In the genomic region with DNA sequence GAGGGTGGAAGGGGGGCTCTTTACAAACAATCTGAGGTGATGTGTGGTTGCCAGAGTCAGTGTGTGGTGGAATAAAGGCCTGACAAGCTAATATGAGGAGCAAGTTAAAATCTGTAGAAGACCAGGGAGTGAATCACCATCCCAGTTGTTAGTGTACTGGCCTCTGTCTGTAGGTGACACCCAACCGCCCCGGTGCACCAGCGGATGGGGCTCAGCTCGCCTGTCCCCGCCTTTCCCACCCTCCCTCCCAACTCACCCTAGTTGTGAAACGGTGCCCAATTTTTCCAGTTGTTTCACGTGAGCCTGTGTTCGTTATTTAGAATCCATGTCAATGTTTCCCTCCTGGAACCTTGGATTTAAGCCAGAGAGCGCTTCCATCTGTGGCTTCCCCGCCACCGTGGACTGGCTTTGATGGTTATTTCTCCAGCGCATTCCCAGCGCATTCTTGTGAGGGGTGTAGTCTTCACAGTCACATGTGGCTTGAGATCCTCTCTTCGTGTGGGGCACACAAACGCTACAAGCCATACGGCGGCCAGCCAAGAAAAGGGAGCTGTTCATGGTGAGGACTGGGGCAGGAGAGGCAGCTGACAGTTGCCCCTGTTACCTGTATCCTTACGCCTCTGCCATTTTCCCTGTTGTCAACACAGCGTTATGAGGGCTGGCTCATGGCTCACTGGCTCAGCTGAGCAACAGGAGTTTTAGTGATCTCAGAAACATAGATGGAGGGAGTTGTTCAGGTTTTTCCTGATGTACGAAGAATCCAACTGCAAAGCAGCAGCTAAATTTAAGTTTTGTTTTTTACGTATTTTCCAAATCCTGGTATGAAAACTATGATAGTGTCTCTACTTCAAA, we compare ENCODE assay signal across 14 cellular contexts.
DNase-seq lines count a peak whose midpoint lies in the region; ATAC-seq, FAIRE-seq and TF ChIP-seq lines count a peak whose summit lies in the region.
"Had no signal": no experiment of that assay in that cellular context is flagged by ENCODE, and none has a peak within 500 bp of the region (broad histone marks: within the 10 kb centered on the region; RNA-seq: fewer than 3 reads in every experiment).

No MANE protein-coding gene starts in this region.

- no peak for FAIRE-seq in A549 (lab: Jason Lieb, UNC)

- intact Hi-C loops in lower leg skin (cut with DNase I; ENCODE audit: low total_unique reads) = no loop called here

- 56% methylated on average over 20 of the region's 21 CpGs for WGBS in A549 (ENCODE audit: missing lambda C conversion rate)
- WGBS in lower leg skin, 2 donors = 44 to 48% methylated on average over 21 of the region's 21 CpGs

- peak; percentile 15 to 48 for DNase-seq in A549 (ENCODE audit: low read depth in 1 of 2, low spot score in 1 of 2)
- peak; percentile 24 for DNase-seq in choroid plexus epithelial cell (ENCODE audit: low read depth)
- peak; percentile 55 to 94 for DNase-seq in lower leg skin (ENCODE audit: low spot score in 2 of 2)
- DNase-seq in NCI-H2081 (lab: John Stamatoyannopoulos, UW) = no peak
- no peak for DNase-seq in ureter (ENCODE audit: low spot score)
- DNase-seq: mesenchymal stem cell, NCI-H1092, NCI-H748 treated with DMSO at 0.1 percent for 48 hours, RPMI8226, T-helper 9 cell had no signal

- TF ChIP-seq CTCF in A549 (IDR thresholded peaks at IDR 0.05) = no peak
- no peak for TF ChIP-seq CTCF in HEK293 (tag by site-specific recombination; IDR thresholded peaks at IDR 0.05)
- TF ChIP-seq CTCF in choroid plexus epithelial cell (conservative IDR thresholded peaks at IDR 0.05; ENCODE audit: low read depth, low read length) = no peak
- no peak for TF ChIP-seq CTCF in lower leg skin (IDR thresholded peaks at IDR 0.05)

- H3K4me1 ChIP-seq in A549 (peaks cover 28% of the 10 kb centered on the region), HEK293 (ENCODE audit: control insufficient read depth, insufficient read depth, low read length) (no peaks in the 10 kb centered on the region)

- peak overlapping the region; percentile 44 for H3K4me2 ChIP-seq in A549

- TF ChIP-seq EP300 in A549 (IDR thresholded peaks at IDR 0.05) = no peak

- no peaks in the 10 kb centered on the region for H3K9me3 ChIP-seq in A549
- no peaks in the 10 kb centered on the region for H3K9me3 ChIP-seq in HEK293 (ENCODE audit: control insufficient read depth, insufficient read depth, low read depth, low read length)

- H3K4me3 ChIP-seq in A549 (no peak overlapping the region), HEK293 (ENCODE audit: low read depth, low read length) (no peak overlapping the region), choroid plexus epithelial cell (ENCODE audit: low read depth, low read length) (no peak overlapping the region), lower leg skin (ENCODE audit: low read depth, poor library complexity, severe bottlenecking) (no peak overlapping the region)

- peak overlapping the region in 1 of 2 experiments; percentile 10; a peak in 1 of 6 replicates for H3K27ac ChIP-seq in A549
- H3K27ac ChIP-seq in HEK293 (ENCODE audit: extremely low read depth, low read depth, low read length) = no peak overlapping the region

- ATAC-seq in A549 (peak; percentile 41 to 48; a peak in 4 of 6 replicates), GM18907 (IDR thresholded peaks at IDR 0.05; ENCODE audit: unreplicated experiment) (no peak), GM18505 (IDR thresholded peaks at IDR 0.05; ENCODE audit: unreplicated experiment) (no peak)
- ATAC-seq: activated T-helper 17 cell treated with anti-CD3 and anti-CD28 coated beads, Interleukin-2, amount 50 U/mL, for 72 hours had no signal

- TF ChIP-seq POLR2A in A549 (IDR thresholded peaks at IDR 0.05; ENCODE audit: low read length) (no peak), lower leg skin (IDR thresholded peaks at IDR 0.05) (no peak), GM18505 (IDR thresholded peaks at IDR 0.05; ENCODE audit: borderline replicate concordance, extremely low read depth, insufficient read depth, insufficient read length) (no peak)

- CTCF ChIA-PET in A549 (lab: Yijun Ruan, JAX) (no interaction called here), HEK293 (lab: Yijun Ruan, JAX) (interaction anchor here (0.6 to 0.8 kb wide), 2 partner anchors 14 to 148 kb away, joined by 3 to 5 read pairs; no protein-coding TSS in a partner anchor)

- POLR2A ChIA-PET in A549 (lab: Yijun Ruan, JAX) (no interaction called here), HEK293 (lab: Yijun Ruan, JAX) (no interaction called here)

- no peaks in the 10 kb centered on the region for H3K36me3 ChIP-seq in HEK293 (ENCODE audit: control insufficient read depth in 2 of 2, insufficient read depth in 1 of 2, low read length in 2 of 2)

- TF ChIP-seq RAD21 in A549 (conservative IDR thresholded peaks at IDR 0.05 in 1 of 2, IDR thresholded peaks at IDR 0.05 in 1 of 2) = no peak

TF ChIP-seq in A549, 52 proteins besides CTCF, POLR2A, EP300 and RAD21 (continues in another document):
- TF ChIP-seq SMC3 (IDR thresholded peaks at IDR 0.05) = no peak
- no peak for TF ChIP-seq HOXB5 (CRISPR knock-in tag; IDR thresholded peaks at IDR 0.05)
- no peak for TF ChIP-seq POLR2AphosphoS2 (conservative IDR thresholded peaks at IDR 0.05; ENCODE audit: low read length)
- TF ChIP-seq, protein P1, sequence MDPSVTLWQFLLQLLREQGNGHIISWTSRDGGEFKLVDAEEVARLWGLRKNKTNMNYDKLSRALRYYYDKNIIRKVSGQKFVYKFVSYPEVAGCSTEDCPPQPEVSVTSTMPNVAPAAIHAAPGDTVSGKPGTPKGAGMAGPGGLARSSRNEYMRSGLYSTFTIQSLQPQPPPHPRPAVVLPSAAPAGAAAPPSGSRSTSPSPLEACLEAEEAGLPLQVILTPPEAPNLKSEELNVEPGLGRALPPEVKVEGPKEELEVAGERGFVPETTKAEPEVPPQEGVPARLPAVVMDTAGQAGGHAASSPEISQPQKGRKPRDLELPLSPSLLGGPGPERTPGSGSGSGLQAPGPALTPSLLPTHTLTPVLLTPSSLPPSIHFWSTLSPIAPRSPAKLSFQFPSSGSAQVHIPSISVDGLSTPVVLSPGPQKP (IDR thresholded peaks at IDR 0.05; ENCODE audit: low read depth, low read length) = no peak
- TF ChIP-seq RCOR1 (IDR thresholded peaks at IDR 0.05; ENCODE audit: low read depth, low read length) = no peak
- no peak for TF ChIP-seq BCL3 (IDR thresholded peaks at IDR 0.05)
- no peak for TF ChIP-seq KDM5A (IDR thresholded peaks at IDR 0.05)
- TF ChIP-seq JUNB (IDR thresholded peaks at IDR 0.05) = no peak
- TF ChIP-seq RNF2 (IDR thresholded peaks at IDR 0.05; ENCODE audit: borderline replicate concordance, low read depth) = no peak
- no peak for TF ChIP-seq TFCP2L1 (CRISPR knock-in tag; IDR thresholded peaks at IDR 0.05)
- no peak for TF ChIP-seq RARB (CRISPR knock-in tag; IDR thresholded peaks at IDR 0.05)

TF ChIP-seq in HEK293, 187 proteins besides CTCF, POLR2A, EP300 and RAD21:
- TF ChIP-seq ZSCAN18 (tag by site-specific recombination; IDR thresholded peaks at IDR 0.05) (no peak), SCRT2 (tag by site-specific recombination; IDR thresholded peaks at IDR 0.05) (peak; percentile 55; the same call in 1 of the 2 replicates), ZNF157 (tag by site-specific recombination; IDR thresholded peaks at IDR 0.05) (no peak), ZNF341 (tag by site-specific recombination; IDR thresholded peaks at IDR 0.05; ENCODE audit: low read depth) (no peak), REST (tag by site-specific recombination; IDR thresholded peaks at IDR 0.05) (no peak), ZBTB17 (tag by site-specific recombination; IDR thresholded peaks at IDR 0.05) (peak; percentile 83)

Comparison
In these comparisons a context has a peak if more than half of its experiments do, and no peak if none do; other contexts are left out.
1. ATAC-seq: peak in A549 (2 of 2); none in GM18907 (single experiment) and GM18505 (single experiment).
2. DNase-seq: peak in A549 (2 of 2), choroid plexus epithelial cell (single experiment) and lower leg skin (2 of 2); none in NCI-H2081 (0 of 2) and ureter (single experiment).